21 cellular contexts compared by ENCODE assay signal in the genomic region with DNA sequence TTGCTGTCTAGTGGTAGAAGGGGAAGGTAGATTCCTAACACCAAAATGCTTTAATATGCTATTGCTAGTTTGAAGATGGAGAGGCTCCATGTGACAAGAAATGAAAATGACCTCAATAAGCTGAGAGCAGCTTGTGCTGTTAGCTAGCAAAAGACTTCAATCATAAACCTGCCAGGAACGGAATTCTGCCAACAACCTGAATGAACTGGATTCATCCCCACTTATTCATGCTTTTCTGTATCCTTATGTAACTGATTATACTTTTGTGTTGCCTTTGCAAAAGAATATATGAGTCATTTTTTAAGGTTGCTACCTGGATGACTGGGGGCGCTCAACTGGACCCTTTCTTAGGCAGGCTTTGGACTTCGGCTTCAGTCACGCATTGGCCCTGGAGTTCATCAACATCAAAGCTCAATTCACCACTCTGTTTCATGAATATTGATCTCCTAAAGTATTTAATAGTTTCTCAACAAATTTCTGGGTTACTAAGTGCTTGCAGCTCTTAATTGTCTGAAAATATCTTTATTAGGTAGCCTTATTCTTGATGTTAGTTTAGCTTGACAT.
"Had no signal": no experiment of that assay in that cellular context is flagged by ENCODE, and none has a peak within 500 bp of the region (broad histone marks: within the 10 kb centered on the region; RNA-seq: fewer than 3 reads in every experiment).

No MANE protein-coding gene starts in this region.

- H3K27ac ChIP-seq: dorsolateral prefrontal cortex, gastrocnemius medialis, left lung, lower lobe of right lung, neutrophil, pancreas, stomach, thyroid gland had no signal

- H3K4me3 ChIP-seq: dorsolateral prefrontal cortex, gastrocnemius medialis, left lung, lower lobe of right lung, pancreas, smooth muscle cell, stomach, thyroid gland had no signal

- DNase-seq: effector CD4-positive, alpha-beta T cell; foreskin fibroblast; gastrocnemius medialis; left lung; lower lobe of right lung; natural killer cell; pancreas; stimulated activated CD4-positive, alpha-beta T cell treated with anti-CD3 and anti-CD28 coated beads, Interleukin-12 subunit alpha, Interleukin-12 subunit beta, amount 100 ng/mL, for 4 hours; stimulated activated CD4-positive, alpha-beta T cell treated with anti-CD3 and anti-CD28 coated beads, Interleukin-1b, Interleukin-23, amount 100 ng/mL, for 48 hours; stimulated activated CD4-positive, alpha-beta T cell treated with anti-CD3 and anti-CD28 coated beads, Interleukin-4, amount 100 ng/mL, for 1 hour; stimulated activated CD8-positive, alpha-beta memory T cell treated with anti-CD3 and anti-CD28 coated beads, Interleukin-4, amount 100 ng/mL, for 48 hours; stimulated activated naive CD4-positive, alpha-beta T cell treated with Interleukin-2 at 50 U/mL for 16 hours; stomach; thyroid gland; trophoblast cell had no signal

- H3K36me3 Mint-ChIP-seq: natural killer cell had no signal

- H3K4me3 Mint-ChIP-seq: natural killer cell, neural crest cell had no signal

- H3K9me3 ChIP-seq: gastrocnemius medialis, left lung, lower lobe of right lung, neutrophil, pancreas, stomach, thyroid gland had no signal

- H3K36me3 ChIP-seq: gastrocnemius medialis, left lung, lower lobe of right lung, neutrophil, pancreas, stomach, thyroid gland had no signal

- H3K4me1 ChIP-seq: gastrocnemius medialis, left lung, lower lobe of right lung, pancreas, stomach, thyroid gland had no signal

- H3K27me3 ChIP-seq: dorsolateral prefrontal cortex, gastrocnemius medialis, left lung, neutrophil, pancreas, stomach, thyroid gland had no signal

- ATAC-seq: esophagus mucosa, gastrocnemius medialis, left lung, lower lobe of right lung, natural killer cell, pancreas, sciatic nerve had no signal

- H3K27ac Mint-ChIP-seq: natural killer cell had no signal

- H3K4me1 Mint-ChIP-seq: natural killer cell, neural crest cell had no signal
